Comparison of ENCODE assay signal across 14 cellular contexts in genomic region chr7:148909560-148909959, GRCh38.
"Had no signal": no experiment of that assay in that cellular context is flagged by ENCODE, and none has a peak within 500 bp of the region (broad histone marks: within the 10 kb centered on the region; RNA-seq: fewer than 3 reads in every experiment).

No MANE protein-coding gene starts in this region.

- H3K27ac Mint-ChIP-seq: activated CD8-positive, alpha-beta T cell treated with anti-CD3 and anti-CD28 coated beads for 36 hours; activated T-helper 1 cell treated with anti-CD3 and anti-CD28 coated beads, Interleukin-12 subunit alpha, Interleukin-12 subunit beta, Interleukin-2, Interleukin-4 antibody, amounts not matched to agents 30 ng/mL and 10 ng/mL and 1 ng/mL, durations not matched to agents 14 hours and 24 hours and 36 hours; natural killer cell; type B pancreatic cell had no signal

- H3K9me3 Mint-ChIP-seq: activated CD8-positive, alpha-beta T cell treated with anti-CD3 and anti-CD28 coated beads for 36 hours; activated T-helper 1 cell treated with anti-CD3 and anti-CD28 coated beads, Interleukin-12 subunit alpha, Interleukin-12 subunit beta, Interleukin-2, Interleukin-4 antibody, amounts not matched to agents 30 ng/mL and 10 ng/mL and 1 ng/mL, durations not matched to agents 14 hours and 24 hours and 36 hours; natural killer cell; type B pancreatic cell had no signal

- DNase-seq: activated CD4-positive, alpha-beta T cell treated with anti-CD3 and anti-CD28 coated beads for 48 hours; activated CD8-positive, alpha-beta T cell treated with anti-CD3 and anti-CD28 coated beads for 36 hours; activated naive CD4-positive, alpha-beta T cell treated with Interleukin-2 at 50 U/mL for 16 hours; amniotic stem cell; glutamatergic neuron; kidney glomerular epithelial cell; mesenchymal stem cell; natural killer cell; stimulated activated CD4-positive, alpha-beta T cell treated with anti-CD3 and anti-CD28 coated beads, Interleukin-15, amount 100 ng/mL, for 24 hours; stimulated activated CD4-positive, alpha-beta T cell treated with anti-CD3 and anti-CD28 coated beads, Interleukin-4, amount 100 ng/mL, for 1 hour; stimulated activated naive CD4-positive, alpha-beta T cell had no signal

- ATAC-seq: activated CD8-positive, alpha-beta T cell treated with anti-CD3 and anti-CD28 coated beads for 36 hours; natural killer cell had no signal

- H3K36me3 Mint-ChIP-seq: natural killer cell, type B pancreatic cell had no signal

- H3K4me1 Mint-ChIP-seq: natural killer cell had no signal

- H3K4me3 Mint-ChIP-seq: activated CD8-positive, alpha-beta T cell treated with anti-CD3 and anti-CD28 coated beads for 36 hours; activated T-helper 1 cell treated with anti-CD3 and anti-CD28 coated beads, Interleukin-12 subunit alpha, Interleukin-12 subunit beta, Interleukin-2, Interleukin-4 antibody, amounts not matched to agents 30 ng/mL and 10 ng/mL and 1 ng/mL, durations not matched to agents 14 hours and 24 hours and 36 hours; natural killer cell; type B pancreatic cell had no signal

- H3K27me3 Mint-ChIP-seq: activated CD8-positive, alpha-beta T cell treated with anti-CD3 and anti-CD28 coated beads for 36 hours had no signal

- FAIRE-seq: endometrium had no signal
